Comparison of ENCODE assay signal across 26 cellular contexts in genomic region chr1:30687886-30688285, GRCh38. TPM values are rescaled to one million over a fixed set of nuclear protein-coding genes. Genes with fewer than 3 reads are reported as not detected.
"Had no signal": no experiment of that assay in that cellular context is flagged by ENCODE, and none has a peak within 500 bp of the region (broad histone marks: within the 10 kb centered on the region; RNA-seq: fewer than 3 reads in every experiment).

No MANE protein-coding gene starts in this region.

- H3K27me3 ChIP-seq: MG63, SJCRH30 had no signal

- H3K4me3 Mint-ChIP-seq: activated CD4-positive, alpha-beta memory T cell treated with anti-CD3 and anti-CD28 coated beads for 36 hours; activated CD4-positive, alpha-beta T cell treated with anti-CD3 and anti-CD28 coated beads, Interleukin-2, amount 10 ng/mL, durations not matched to agents 7 days and 5 days; activated naive CD8-positive, alpha-beta T cell treated with anti-CD3 and anti-CD28 coated beads for 36 hours had no signal

- H3K9me3 ChIP-seq: breast epithelium, MG63, SJCRH30, SK-N-SH had no signal

- H3K36me3 ChIP-seq: breast epithelium, MG63, SJCRH30 had no signal

- H3K36me3 Mint-ChIP-seq: activated CD4-positive, alpha-beta memory T cell treated with anti-CD3 and anti-CD28 coated beads for 36 hours; activated naive CD8-positive, alpha-beta T cell treated with anti-CD3 and anti-CD28 coated beads for 36 hours had no signal

- H3K9me3 Mint-ChIP-seq: activated CD4-positive, alpha-beta memory T cell treated with anti-CD3 and anti-CD28 coated beads for 36 hours; activated CD4-positive, alpha-beta T cell treated with anti-CD3 and anti-CD28 coated beads, Interleukin-2, amount 10 ng/mL, durations not matched to agents 7 days and 5 days; activated naive CD8-positive, alpha-beta T cell treated with anti-CD3 and anti-CD28 coated beads for 36 hours had no signal

- DNase-seq: activated CD4-positive, alpha-beta memory T cell treated with anti-CD3 and anti-CD28 coated beads for 36 hours; activated CD4-positive, alpha-beta T cell treated with anti-CD3 and anti-CD28 coated beads, Interleukin-2, amount 10 ng/mL, durations not matched to agents 7 days and 5 days; activated CD4-positive, CD25-positive, alpha-beta regulatory T cell; activated CD8-positive, alpha-beta memory T cell treated with anti-CD3 and anti-CD28 coated beads for 24 hours; activated naive CD4-positive, alpha-beta T cell treated with Interleukin-2 at 50 U/mL for 16 hours; activated naive CD8-positive, alpha-beta T cell treated with anti-CD3 and anti-CD28 coated beads for 36 hours; activated T-cell treated with anti-CD3 and anti-CD28 coated beads for 4 hours; central memory CD4-positive, alpha-beta T cell; MG63; MV-4-11; NCI-H1092 treated with DMSO at 0.1 percent for 48 hours; NCI-H1436; NCI-H1694 treated with DMSO at 0.1 percent for 48 hours; NCI-H2029 treated with DMSO at 0.1 percent for 48 hours; NCI-H345; NCI-H510A; NCI-H526 treated with DMSO at 0.1 percent for 48 hours; NCI-H82; Right ventricle myocardium superior; RPMI8226; SJCRH30; SK-N-SH; SW 1271; T-helper 9 cell had no signal

- H3K27ac Mint-ChIP-seq: activated CD4-positive, alpha-beta memory T cell treated with anti-CD3 and anti-CD28 coated beads for 36 hours; activated CD4-positive, alpha-beta T cell treated with anti-CD3 and anti-CD28 coated beads, Interleukin-2, amount 10 ng/mL, durations not matched to agents 7 days and 5 days; activated naive CD8-positive, alpha-beta T cell treated with anti-CD3 and anti-CD28 coated beads for 36 hours had no signal

- H3K4me3 ChIP-seq: breast epithelium, MG63, SJCRH30 had no signal

- H3K27ac ChIP-seq: breast epithelium, SJCRH30 had no signal

RNA-seq across cellular contexts. Expression of gene MATN1, which starts 35.5 kb away (rescaled TPM):
- total RNA-seq: activated CD4-positive, alpha-beta T cell treated with anti-CD3 and anti-CD28 coated beads, Interleukin-2, amount 10 ng/mL, durations not matched to agents 7 days and 5 days; breast epithelium; Right ventricle myocardium superior; T-helper 1 cell treated with Interleukin-12 subunit alpha and Interleukin-12 subunit beta and Interleukin-4 antibody, amounts not matched to agents 30 ng/mL and 1 ng/mL, for 36 hours had no signal
